ENCODE assay signal across 1 cellular context in the genomic region with DNA sequence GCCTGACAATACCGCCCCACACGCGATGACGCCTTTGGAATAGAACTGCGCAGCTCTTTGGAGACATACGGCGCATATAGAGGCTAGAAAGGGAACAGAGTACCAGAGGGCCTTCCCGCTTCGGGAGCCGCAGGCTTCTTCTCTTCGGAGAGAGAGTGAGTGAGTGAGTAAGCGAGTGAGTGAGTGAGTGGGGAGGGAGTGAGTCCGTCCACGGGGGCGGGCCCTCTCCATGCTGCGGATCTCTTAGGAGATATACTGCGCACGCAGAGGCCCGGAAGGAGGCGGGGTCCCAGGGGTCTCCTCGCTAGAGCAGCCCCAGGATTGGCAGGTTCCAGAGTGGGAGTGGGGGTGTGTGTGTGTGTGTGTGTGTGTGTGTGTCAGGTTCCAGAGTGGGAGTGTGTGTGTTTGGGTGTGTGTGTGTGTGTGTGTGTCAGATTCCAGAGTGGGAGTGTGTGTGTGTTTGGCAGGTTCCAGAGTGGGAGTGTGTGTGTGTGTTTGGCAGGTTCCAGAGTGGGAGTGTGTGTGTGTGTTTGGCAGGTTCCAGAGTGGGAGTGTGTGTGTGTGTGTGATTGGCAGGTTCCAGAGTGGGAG.
TF ChIP-seq lines count a peak whose summit lies in the region.

No MANE protein-coding gene starts in this region.

TF ChIP-seq in GM12878, 131 proteins besides CTCF, POLR2A, EP300 and RAD21 (continued from another document):
- TF ChIP-seq, protein P1, sequence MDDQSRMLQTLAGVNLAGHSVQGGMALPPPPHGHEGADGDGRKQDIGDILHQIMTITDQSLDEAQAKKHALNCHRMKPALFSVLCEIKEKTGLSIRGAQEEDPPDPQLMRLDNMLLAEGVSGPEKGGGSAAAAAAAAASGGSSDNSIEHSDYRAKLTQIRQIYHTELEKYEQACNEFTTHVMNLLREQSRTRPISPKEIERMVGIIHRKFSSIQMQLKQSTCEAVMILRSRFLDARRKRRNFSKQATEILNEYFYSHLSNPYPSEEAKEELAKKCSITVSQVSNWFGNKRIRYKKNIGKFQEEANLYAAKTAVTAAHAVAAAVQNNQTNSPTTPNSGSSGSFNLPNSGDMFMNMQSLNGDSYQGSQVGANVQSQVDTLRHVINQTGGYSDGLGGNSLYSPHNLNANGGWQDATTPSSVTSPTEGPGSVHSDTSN (IDR thresholded peaks at IDR 0.05; ENCODE audit: insufficient replicate concordance, low read depth, low read length) = peak; percentile 28
- no peak for TF ChIP-seq SMC3 (IDR thresholded peaks at IDR 0.05; ENCODE audit: borderline replicate concordance, low read length)
- TF ChIP-seq POLR2AphosphoS5 (IDR thresholded peaks at IDR 0.05; ENCODE audit: low read length) = peak; percentile 45; the same call in 1 of the 2 replicates
- peak; percentile 89 for TF ChIP-seq ATF7 (IDR thresholded peaks at IDR 0.05; ENCODE audit: low read depth)
- TF ChIP-seq NFIC (IDR thresholded peaks at IDR 0.05; ENCODE audit: low read depth, low read length) = no peak; the same call in 1 of the 2 replicates
- TF ChIP-seq FOXK2 (IDR thresholded peaks at IDR 0.05) = no peak
- TF ChIP-seq EED (IDR thresholded peaks at IDR 0.05; ENCODE audit: low read depth) = no peak
- TF ChIP-seq, protein P2, sequence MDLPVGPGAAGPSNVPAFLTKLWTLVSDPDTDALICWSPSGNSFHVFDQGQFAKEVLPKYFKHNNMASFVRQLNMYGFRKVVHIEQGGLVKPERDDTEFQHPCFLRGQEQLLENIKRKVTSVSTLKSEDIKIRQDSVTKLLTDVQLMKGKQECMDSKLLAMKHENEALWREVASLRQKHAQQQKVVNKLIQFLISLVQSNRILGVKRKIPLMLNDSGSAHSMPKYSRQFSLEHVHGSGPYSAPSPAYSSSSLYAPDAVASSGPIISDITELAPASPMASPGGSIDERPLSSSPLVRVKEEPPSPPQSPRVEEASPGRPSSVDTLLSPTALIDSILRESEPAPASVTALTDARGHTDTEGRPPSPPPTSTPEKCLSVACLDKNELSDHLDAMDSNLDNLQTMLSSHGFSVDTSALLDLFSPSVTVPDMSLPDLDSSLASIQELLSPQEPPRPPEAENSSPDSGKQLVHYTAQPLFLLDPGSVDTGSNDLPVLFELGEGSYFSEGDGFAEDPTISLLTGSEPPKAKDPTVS (IDR thresholded peaks at IDR 0.05; ENCODE audit: low read depth, low read length) = no peak
- no peak for TF ChIP-seq PAX8 (IDR thresholded peaks at IDR 0.05)
- no peak for TF ChIP-seq ZNF622 (IDR thresholded peaks at IDR 0.05)
- TF ChIP-seq POU2F2 (IDR thresholded peaks at IDR 0.05; ENCODE audit: borderline replicate concordance, low read depth, low read length) = peak; percentile 82; the same call in 2 of the 3 replicates
- no peak for TF ChIP-seq STAT3 (IDR thresholded peaks at IDR 0.05; ENCODE audit: low read depth, low read length)
- TF ChIP-seq, protein P3, sequence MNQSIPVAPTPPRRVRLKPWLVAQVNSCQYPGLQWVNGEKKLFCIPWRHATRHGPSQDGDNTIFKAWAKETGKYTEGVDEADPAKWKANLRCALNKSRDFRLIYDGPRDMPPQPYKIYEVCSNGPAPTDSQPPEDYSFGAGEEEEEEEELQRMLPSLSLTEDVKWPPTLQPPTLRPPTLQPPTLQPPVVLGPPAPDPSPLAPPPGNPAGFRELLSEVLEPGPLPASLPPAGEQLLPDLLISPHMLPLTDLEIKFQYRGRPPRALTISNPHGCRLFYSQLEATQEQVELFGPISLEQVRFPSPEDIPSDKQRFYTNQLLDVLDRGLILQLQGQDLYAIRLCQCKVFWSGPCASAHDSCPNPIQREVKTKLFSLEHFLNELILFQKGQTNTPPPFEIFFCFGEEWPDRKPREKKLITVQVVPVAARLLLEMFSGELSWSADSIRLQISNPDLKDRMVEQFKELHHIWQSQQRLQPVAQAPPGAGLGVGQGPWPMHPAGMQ (IDR thresholded peaks at IDR 0.05; ENCODE audit: borderline replicate concordance) = no peak
- peak; percentile 90 to 92 for TF ChIP-seq IKZF2 (IDR thresholded peaks at IDR 0.05)
- TF ChIP-seq SREBF2 (IDR thresholded peaks at IDR 0.05; ENCODE audit: low read length) = no peak
- TF ChIP-seq BHLHE40 (IDR thresholded peaks at IDR 0.05; ENCODE audit: borderline replicate concordance in 1 of 2, low read depth in 2 of 2, low read length in 1 of 2) = peak in 1 of 2 experiments; percentile 75; a peak in 3 of 4 replicates
- 0 out of 2 replicates have a peak, but pooled peaks have one; percentile 6 for TF ChIP-seq TAF1 (IDR thresholded peaks at IDR 0.05; ENCODE audit: borderline replicate concordance, low read depth, low read length)
- TF ChIP-seq GABPA (IDR thresholded peaks at IDR 0.05; ENCODE audit: low read depth) = no peak
- peak; percentile 58; the same call in 1 of the 2 replicates for TF ChIP-seq MEF2A (IDR thresholded peaks at IDR 0.05; ENCODE audit: insufficient read depth, low read depth, low read length)
- no peak for TF ChIP-seq TCF3 (IDR thresholded peaks at IDR 0.05; ENCODE audit: borderline replicate concordance, insufficient read depth, low read depth, low read length)
- no peak for TF ChIP-seq ZNF217 (IDR thresholded peaks at IDR 0.05)
- TF ChIP-seq HDAC6 (IDR thresholded peaks at IDR 0.05; ENCODE audit: unreplicated experiment) = no peak
- no peak for TF ChIP-seq NFYA (IDR thresholded peaks at IDR 0.05; ENCODE audit: borderline replicate concordance, low read depth, low read length)
- TF ChIP-seq, protein P4, sequence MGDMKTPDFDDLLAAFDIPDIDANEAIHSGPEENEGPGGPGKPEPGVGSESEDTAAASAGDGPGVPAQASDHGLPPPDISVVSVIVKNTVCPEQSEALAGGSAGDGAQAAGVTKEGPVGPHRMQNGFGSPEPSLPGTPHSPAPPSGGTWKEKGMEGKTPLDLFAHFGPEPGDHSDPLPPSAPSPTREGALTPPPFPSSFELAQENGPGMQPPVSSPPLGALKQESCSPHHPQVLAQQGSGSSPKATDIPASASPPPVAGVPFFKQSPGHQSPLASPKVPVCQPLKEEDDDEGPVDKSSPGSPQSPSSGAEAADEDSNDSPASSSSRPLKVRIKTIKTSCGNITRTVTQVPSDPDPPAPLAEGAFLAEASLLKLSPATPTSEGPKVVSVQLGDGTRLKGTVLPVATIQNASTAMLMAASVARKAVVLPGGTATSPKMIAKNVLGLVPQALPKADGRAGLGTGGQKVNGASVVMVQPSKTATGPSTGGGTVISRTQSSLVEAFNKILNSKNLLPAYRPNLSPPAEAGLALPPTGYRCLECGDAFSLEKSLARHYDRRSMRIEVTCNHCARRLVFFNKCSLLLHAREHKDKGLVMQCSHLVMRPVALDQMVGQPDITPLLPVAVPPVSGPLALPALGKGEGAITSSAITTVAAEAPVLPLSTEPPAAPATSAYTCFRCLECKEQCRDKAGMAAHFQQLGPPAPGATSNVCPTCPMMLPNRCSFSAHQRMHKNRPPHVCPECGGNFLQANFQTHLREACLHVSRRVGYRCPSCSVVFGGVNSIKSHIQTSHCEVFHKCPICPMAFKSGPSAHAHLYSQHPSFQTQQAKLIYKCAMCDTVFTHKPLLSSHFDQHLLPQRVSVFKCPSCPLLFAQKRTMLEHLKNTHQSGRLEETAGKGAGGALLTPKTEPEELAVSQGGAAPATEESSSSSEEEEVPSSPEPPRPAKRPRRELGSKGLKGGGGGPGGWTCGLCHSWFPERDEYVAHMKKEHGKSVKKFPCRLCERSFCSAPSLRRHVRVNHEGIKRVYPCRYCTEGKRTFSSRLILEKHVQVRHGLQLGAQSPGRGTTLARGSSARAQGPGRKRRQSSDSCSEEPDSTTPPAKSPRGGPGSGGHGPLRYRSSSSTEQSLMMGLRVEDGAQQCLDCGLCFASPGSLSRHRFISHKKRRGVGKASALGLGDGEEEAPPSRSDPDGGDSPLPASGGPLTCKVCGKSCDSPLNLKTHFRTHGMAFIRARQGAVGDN (IDR thresholded peaks at IDR 0.05) = peak; percentile 85
- TF ChIP-seq SUZ12 (IDR thresholded peaks at IDR 0.05; ENCODE audit: unreplicated experiment) = no peak
- no peak for TF ChIP-seq CBX3 (IDR thresholded peaks at IDR 0.05; ENCODE audit: borderline replicate concordance, low read depth)
- TF ChIP-seq, protein P5, sequence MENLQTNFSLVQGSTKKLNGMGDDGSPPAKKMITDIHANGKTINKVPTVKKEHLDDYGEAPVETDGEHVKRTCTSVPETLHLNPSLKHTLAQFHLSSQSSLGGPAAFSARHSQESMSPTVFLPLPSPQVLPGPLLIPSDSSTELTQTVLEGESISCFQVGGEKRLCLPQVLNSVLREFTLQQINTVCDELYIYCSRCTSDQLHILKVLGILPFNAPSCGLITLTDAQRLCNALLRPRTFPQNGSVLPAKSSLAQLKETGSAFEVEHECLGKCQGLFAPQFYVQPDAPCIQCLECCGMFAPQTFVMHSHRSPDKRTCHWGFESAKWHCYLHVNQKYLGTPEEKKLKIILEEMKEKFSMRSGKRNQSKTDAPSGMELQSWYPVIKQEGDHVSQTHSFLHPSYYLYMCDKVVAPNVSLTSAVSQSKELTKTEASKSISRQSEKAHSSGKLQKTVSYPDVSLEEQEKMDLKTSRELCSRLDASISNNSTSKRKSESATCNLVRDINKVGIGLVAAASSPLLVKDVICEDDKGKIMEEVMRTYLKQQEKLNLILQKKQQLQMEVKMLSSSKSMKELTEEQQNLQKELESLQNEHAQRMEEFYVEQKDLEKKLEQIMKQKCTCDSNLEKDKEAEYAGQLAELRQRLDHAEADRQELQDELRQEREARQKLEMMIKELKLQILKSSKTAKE (IDR thresholded peaks at IDR 0.05; ENCODE audit: low read depth, poor library complexity, severe bottlenecking) = peak; percentile 79
- peak; percentile 46; the same call in 1 of the 2 replicates for TF ChIP-seq RUNX3 (IDR thresholded peaks at IDR 0.05; ENCODE audit: low read length)
- no peak for TF ChIP-seq BRCA1 (IDR thresholded peaks at IDR 0.05; ENCODE audit: low read depth, low read length)
- TF ChIP-seq FOXM1 (IDR thresholded peaks at IDR 0.05; ENCODE audit: low read depth, low read length) = no peak
- TF ChIP-seq, protein P6, sequence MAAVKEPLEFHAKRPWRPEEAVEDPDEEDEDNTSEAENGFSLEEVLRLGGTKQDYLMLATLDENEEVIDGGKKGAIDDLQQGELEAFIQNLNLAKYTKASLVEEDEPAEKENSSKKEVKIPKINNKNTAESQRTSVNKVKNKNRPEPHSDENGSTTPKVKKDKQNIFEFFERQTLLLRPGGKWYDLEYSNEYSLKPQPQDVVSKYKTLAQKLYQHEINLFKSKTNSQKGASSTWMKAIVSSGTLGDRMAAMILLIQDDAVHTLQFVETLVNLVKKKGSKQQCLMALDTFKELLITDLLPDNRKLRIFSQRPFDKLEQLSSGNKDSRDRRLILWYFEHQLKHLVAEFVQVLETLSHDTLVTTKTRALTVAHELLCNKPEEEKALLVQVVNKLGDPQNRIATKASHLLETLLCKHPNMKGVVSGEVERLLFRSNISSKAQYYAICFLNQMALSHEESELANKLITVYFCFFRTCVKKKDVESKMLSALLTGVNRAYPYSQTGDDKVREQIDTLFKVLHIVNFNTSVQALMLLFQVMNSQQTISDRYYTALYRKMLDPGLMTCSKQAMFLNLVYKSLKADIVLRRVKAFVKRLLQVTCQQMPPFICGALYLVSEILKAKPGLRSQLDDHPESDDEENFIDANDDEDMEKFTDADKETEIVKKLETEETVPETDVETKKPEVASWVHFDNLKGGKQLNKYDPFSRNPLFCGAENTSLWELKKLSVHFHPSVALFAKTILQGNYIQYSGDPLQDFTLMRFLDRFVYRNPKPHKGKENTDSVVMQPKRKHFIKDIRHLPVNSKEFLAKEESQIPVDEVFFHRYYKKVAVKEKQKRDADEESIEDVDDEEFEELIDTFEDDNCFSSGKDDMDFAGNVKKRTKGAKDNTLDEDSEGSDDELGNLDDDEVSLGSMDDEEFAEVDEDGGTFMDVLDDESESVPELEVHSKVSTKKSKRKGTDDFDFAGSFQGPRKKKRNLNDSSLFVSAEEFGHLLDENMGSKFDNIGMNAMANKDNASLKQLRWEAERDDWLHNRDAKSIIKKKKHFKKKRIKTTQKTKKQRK (IDR thresholded peaks at IDR 0.05; ENCODE audit: low read depth, low read length) = no peak
- TF ChIP-seq JUNB (IDR thresholded peaks at IDR 0.05) = 0 out of 2 replicates have a peak, but pooled peaks have one; percentile 9
- TF ChIP-seq, protein P7, sequence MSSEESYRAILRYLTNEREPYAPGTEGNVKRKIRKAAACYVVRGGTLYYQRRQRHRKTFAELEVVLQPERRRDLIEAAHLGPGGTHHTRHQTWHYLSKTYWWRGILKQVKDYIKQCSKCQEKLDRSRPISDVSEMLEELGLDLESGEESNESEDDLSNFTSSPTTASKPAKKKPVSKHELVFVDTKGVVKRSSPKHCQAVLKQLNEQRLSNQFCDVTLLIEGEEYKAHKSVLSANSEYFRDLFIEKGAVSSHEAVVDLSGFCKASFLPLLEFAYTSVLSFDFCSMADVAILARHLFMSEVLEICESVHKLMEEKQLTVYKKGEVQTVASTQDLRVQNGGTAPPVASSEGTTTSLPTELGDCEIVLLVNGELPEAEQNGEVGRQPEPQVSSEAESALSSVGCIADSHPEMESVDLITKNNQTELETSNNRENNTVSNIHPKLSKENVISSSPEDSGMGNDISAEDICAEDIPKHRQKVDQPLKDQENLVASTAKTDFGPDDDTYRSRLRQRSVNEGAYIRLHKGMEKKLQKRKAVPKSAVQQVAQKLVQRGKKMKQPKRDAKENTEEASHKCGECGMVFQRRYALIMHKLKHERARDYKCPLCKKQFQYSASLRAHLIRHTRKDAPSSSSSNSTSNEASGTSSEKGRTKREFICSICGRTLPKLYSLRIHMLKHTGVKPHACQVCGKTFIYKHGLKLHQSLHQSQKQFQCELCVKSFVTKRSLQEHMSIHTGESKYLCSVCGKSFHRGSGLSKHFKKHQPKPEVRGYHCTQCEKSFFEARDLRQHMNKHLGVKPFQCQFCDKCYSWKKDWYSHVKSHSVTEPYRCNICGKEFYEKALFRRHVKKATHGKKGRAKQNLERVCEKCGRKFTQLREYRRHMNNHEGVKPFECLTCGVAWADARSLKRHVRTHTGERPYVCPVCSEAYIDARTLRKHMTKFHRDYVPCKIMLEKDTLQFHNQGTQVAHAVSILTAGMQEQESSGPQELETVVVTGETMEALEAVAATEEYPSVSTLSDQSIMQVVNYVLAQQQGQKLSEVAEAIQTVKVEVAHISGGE (CRISPR knock-in tag; IDR thresholded peaks at IDR 0.05) = no peak
- TF ChIP-seq CHD4 (IDR thresholded peaks at IDR 0.05) = no peak
- TF ChIP-seq NR2C2 (IDR thresholded peaks at IDR 0.05; ENCODE audit: borderline replicate concordance, control insufficient read depth, insufficient read length, low read depth) = no peak
TF ChIP-seq in GM12878: peak in this region for 41.
